8 cellular contexts compared by ENCODE assay signal in genomic region chr4:108620933-108621905, GRCh38. TPM values are rescaled to one million over a fixed set of nuclear protein-coding genes. Genes with fewer than 3 reads are reported as not detected.
DNase-seq lines count a peak whose midpoint lies in the region; ATAC-seq and TF ChIP-seq lines count a peak whose summit lies in the region.

No MANE protein-coding gene starts in this region.

- H3K36me3 ChIP-seq in breast epithelium = no peaks in the 10 kb centered on the region

- peaks cover 45% of the 10 kb centered on the region for H3K4me1 Mint-ChIP-seq in mesothelial cell of epicardium

- peaks cover 37% of the 10 kb centered on the region for H3K36me3 Mint-ChIP-seq in mesothelial cell of epicardium

- peak overlapping the region; percentile 90 to 94 for H3K27ac ChIP-seq in breast epithelium

- intact Hi-C loops in breast epithelium (cut with DNase I; ENCODE audit: low total_unique reads) = no loop called here

- no peak for TF ChIP-seq CTCF in breast epithelium (IDR thresholded peaks at IDR 0.05)
- no peak for TF ChIP-seq CTCF in mesothelial cell of epicardium (IDR thresholded peaks at IDR 0.05; ENCODE audit: unreplicated experiment)

- H3K9me3 ChIP-seq in breast epithelium = no peaks in the 10 kb centered on the region

- no peak for TF ChIP-seq POLR2A in breast epithelium (IDR thresholded peaks at IDR 0.05)

- peaks cover 3% of the 10 kb centered on the region for H3K9me3 Mint-ChIP-seq in mesothelial cell of epicardium

- no peaks in the 10 kb centered on the region for H3K27me3 Mint-ChIP-seq in mesothelial cell of epicardium (ENCODE audit: low read depth)

- peak overlapping the region; percentile 95 for H3K4me3 Mint-ChIP-seq in mesothelial cell of epicardium

- peak; percentile 4 for DNase-seq in HT1080 (ENCODE audit: low read depth)
- DNase-seq in breast epithelium (ENCODE audit: low spot score in 2 of 2) = no peak
- DNase-seq in mesothelial cell of epicardium (ENCODE audit: low spot score in 2 of 2, unreplicated experiment in 2 of 2) = no peak
- no peak for DNase-seq in MV-4-11 (lab: John Stamatoyannopoulos, UW)
- no peak for DNase-seq in DMS53 treated with DMSO at 0.1 percent for 48 hours (lab: John Stamatoyannopoulos, UW; ENCODE audit: unreplicated experiment)

- H3K4me3 ChIP-seq in breast epithelium = peak overlapping the region; percentile 76 to 81 (median 78)

- H3K27me3 ChIP-seq in breast epithelium = no peaks in the 10 kb centered on the region

- ATAC-seq in GM18907 (IDR thresholded peaks at IDR 0.05; ENCODE audit: unreplicated experiment) (peak; percentile 6), HG02759 (IDR thresholded peaks at IDR 0.05; ENCODE audit: unreplicated experiment) (no peak), HG02763 (IDR thresholded peaks at IDR 0.05; ENCODE audit: unreplicated experiment) (no peak)

- peak overlapping the region; percentile 98 for H3K27ac Mint-ChIP-seq in mesothelial cell of epicardium

- H3K4me1 ChIP-seq in breast epithelium = peaks cover 0 to 14% of the 10 kb centered on the region in 2 donors

RNA-seq across cellular contexts. Expression of gene RPL34, which starts 0.8 kb away (rescaled TPM):
- total RNA-seq in HT1080 (2014; rRNA removed; shearing (Covaris generic)) = 1,285 and 1,593 TPM in 2 replicates
- 2,315 and 2,342 TPM in 2 replicates for polyA plus RNA-seq in HT1080 (2015; cell fraction: cytosol; rRNA removed)
- polyA plus RNA-seq in HT1080 (2015; cell fraction: nucleus; rRNA removed) = 742 and 871 TPM in 2 replicates
- 1,000 to 10,000 TPM in 2 of 3 donors, 100 to 1,000 TPM in 1; 907 to 1,723 (median 1,620) TPM for total RNA-seq in breast epithelium
- 1,479 to 1,578 TPM (median 1,522 TPM) in 3 replicates for total RNA-seq in mesothelial cell of epicardium

RNA-seq across cellular contexts. Expression of gene OSTC, which starts 29.2 kb away (rescaled TPM):
- 86.3 and 92.1 TPM in 2 replicates for total RNA-seq in HT1080 (2014; rRNA removed; shearing (Covaris generic))
- 142 and 169 TPM in 2 replicates for polyA plus RNA-seq in HT1080 (2015; cell fraction: cytosol; rRNA removed)
- 60.1 and 91.5 TPM in 2 replicates for polyA plus RNA-seq in HT1080 (2015; cell fraction: nucleus; rRNA removed)
- total RNA-seq in breast epithelium = 10 to 100 TPM; 53.4 to 84.6 (median 63.1) TPM
- 162 to 164 TPM (median 163 TPM) in 3 replicates for total RNA-seq in mesothelial cell of epicardium
